Comparison of ENCODE assay signal across 21 cellular contexts in genomic region chr11:67542971-67543370, GRCh38. TPM values are rescaled to one million over a fixed set of nuclear protein-coding genes. Genes with fewer than 3 reads are reported as not detected.
"Had no signal": no experiment of that assay in that cellular context is flagged by ENCODE, and none has a peak within 500 bp of the region (broad histone marks: within the 10 kb centered on the region; RNA-seq: fewer than 3 reads in every experiment).

No MANE protein-coding gene starts in this region.

- H3K27me3 ChIP-seq: foreskin keratinocyte, upper lobe of left lung had no signal

- H3K4me1 Mint-ChIP-seq: stimulated activated naive CD8-positive, alpha-beta T cell treated with anti-CD3 and anti-CD28 coated beads, Interleukin-15, amount 100 ng/mL, for 72 hours; T-cell had no signal

- H3K27ac ChIP-seq: foreskin keratinocyte, lower lobe of right lung, psoas muscle, spleen, upper lobe of left lung had no signal

- H3K9me3 ChIP-seq: lower lobe of right lung, psoas muscle, spleen, upper lobe of left lung had no signal

- H3K4me1 ChIP-seq: foreskin keratinocyte, psoas muscle had no signal

- H3K9me3 Mint-ChIP-seq: activated T-helper 1 cell treated with anti-CD3 and anti-CD28 coated beads, Interleukin-12 subunit alpha, Interleukin-12 subunit beta, Interleukin-2, Interleukin-4 antibody, amounts not matched to agents 30 ng/mL and 10 ng/mL and 1 ng/mL, durations not matched to agents 14 hours and 24 hours and 36 hours; dendritic cell treated with granulocyte-macrophage colony-stimulating factor and Interleukin-4, amounts not matched to agents 40 ng/mL and 50 ng/mL, for 4 days; mesothelial cell of epicardium; stimulated activated naive CD8-positive, alpha-beta T cell treated with anti-CD3 and anti-CD28 coated beads, Interleukin-15, amount 100 ng/mL, for 72 hours; T-cell had no signal

- DNase-seq: activated CD4-positive, CD25-positive, alpha-beta regulatory T cell treated with anti-CD3 and anti-CD28 coated beads, Interleukin-2, amount 50 U/mL, for 72 hours; anterior cingulate cortex; effector memory CD4-positive, alpha-beta T cell; foreskin keratinocyte; head of caudate nucleus; left cardiac atrium; lower lobe of right lung; nephron progenitor cell; psoas muscle; spleen; stimulated activated naive CD8-positive, alpha-beta T cell treated with anti-CD3 and anti-CD28 coated beads, Interleukin-15, amount 100 ng/mL, for 72 hours; T-cell; T-helper 9 cell; upper lobe of left lung had no signal

- H3K27ac Mint-ChIP-seq: activated T-helper 1 cell treated with anti-CD3 and anti-CD28 coated beads, Interleukin-12 subunit alpha, Interleukin-12 subunit beta, Interleukin-2, Interleukin-4 antibody, amounts not matched to agents 30 ng/mL and 10 ng/mL and 1 ng/mL, durations not matched to agents 14 hours and 24 hours and 36 hours; dendritic cell treated with granulocyte-macrophage colony-stimulating factor and Interleukin-4, amounts not matched to agents 40 ng/mL and 50 ng/mL, for 4 days; mesothelial cell of epicardium; nephron progenitor cell; stimulated activated naive CD8-positive, alpha-beta T cell treated with anti-CD3 and anti-CD28 coated beads, Interleukin-15, amount 100 ng/mL, for 72 hours; T-cell had no signal

- H3K36me3 Mint-ChIP-seq: mesothelial cell of epicardium, T-cell had no signal

- ATAC-seq: foreskin keratinocyte; left cardiac atrium; lower lobe of right lung; psoas muscle; sciatic nerve; stimulated activated naive CD8-positive, alpha-beta T cell treated with anti-CD3 and anti-CD28 coated beads, Interleukin-15, amount 100 ng/mL, for 72 hours; T-cell had no signal

- H3K4me3 Mint-ChIP-seq: activated T-helper 1 cell treated with anti-CD3 and anti-CD28 coated beads, Interleukin-12 subunit alpha, Interleukin-12 subunit beta, Interleukin-2, Interleukin-4 antibody, amounts not matched to agents 30 ng/mL and 10 ng/mL and 1 ng/mL, durations not matched to agents 14 hours and 24 hours and 36 hours; dendritic cell treated with granulocyte-macrophage colony-stimulating factor and Interleukin-4, amounts not matched to agents 40 ng/mL and 50 ng/mL, for 4 days; mesothelial cell of epicardium; nephron progenitor cell; stimulated activated naive CD8-positive, alpha-beta T cell treated with anti-CD3 and anti-CD28 coated beads, Interleukin-15, amount 100 ng/mL, for 72 hours; T-cell had no signal

RNA-seq across cellular contexts. Expression of gene CABP2, which starts 19.7 kb away (rescaled TPM):
- total RNA-seq: activated CD8-positive, alpha-beta memory T cell treated with anti-CD3 and anti-CD28 coated beads for 36 hours; activated T-helper 1 cell treated with anti-CD3 and anti-CD28 coated beads, Interleukin-12 subunit alpha, Interleukin-12 subunit beta, Interleukin-2, Interleukin-4 antibody, amounts not matched to agents 30 ng/mL and 10 ng/mL and 1 ng/mL, durations not matched to agents 14 hours and 24 hours and 36 hours; foreskin keratinocyte; left cardiac atrium; lower lobe of right lung; mesothelial cell of epicardium; osteoblast; psoas muscle; sciatic nerve; spleen; T-cell; temporal lobe; upper lobe of left lung had no signal
